Comparison of ENCODE assay signal across 8 cellular contexts in genomic region chr11:68002943-68003845, GRCh38. TPM values are rescaled to one million over a fixed set of nuclear protein-coding genes. Genes with fewer than 3 reads are reported as not detected.
A peak's percentile ranks its signal among the peaks of the same experiment; 100 is the strongest.
DNase-seq lines count a peak whose midpoint lies in the region; ATAC-seq and TF ChIP-seq lines count a peak whose summit lies in the region.

No MANE protein-coding gene starts in this region.

- CTCF ChIA-PET in activated CD8-positive, alpha-beta T cell treated with anti-CD3 and anti-CD28 coated beads, Interleukin-2, amount 10 ng/mL, durations not matched to agents 7 days and 5 days (lab: Charles Lee) = interaction anchor here (0.6 kb wide), 1 partner anchor 9 kb away, joined by 3 read pairs; no protein-coding TSS in a partner anchor

- H3F3A ChIP-seq in GM23248 (ENCODE audit: insufficient read depth) = no peaks in the 10 kb centered on the region; the same call in 1 of the 2 replicates
- peaks cover 9% of the 10 kb centered on the region for H3F3A ChIP-seq in neural progenitor cell (ENCODE audit: low read depth)

- H3K9ac ChIP-seq in GM23248 = peak overlapping the region; percentile 60
- no peak overlapping the region for H3K9ac ChIP-seq in neural progenitor cell

- H4K20me1 ChIP-seq in GM23248 (ENCODE audit: insufficient read depth) (no peaks in the 10 kb centered on the region), neural progenitor cell (ENCODE audit: low read depth) (peaks cover 7% of the 10 kb centered on the region)

- H3K27me3 ChIP-seq in GM23248 (replicated peaks; ENCODE audit: insufficient read depth) (no peaks in the 10 kb centered on the region), neural progenitor cell (peaks cover 29% of the 10 kb centered on the region)

- peaks cover 9% of the 10 kb centered on the region for H3K36me3 Mint-ChIP-seq in activated CD8-positive, alpha-beta T cell treated with anti-CD3 and anti-CD28 coated beads, Interleukin-2, amount 10 ng/mL, durations not matched to agents 7 days and 5 days (ENCODE audit: low read depth)
- H3K36me3 Mint-ChIP-seq in neural progenitor cell = no peaks in the 10 kb centered on the region

- WGBS in GM23248 (ENCODE audit: low coverage in 1 of 2, low lambda C conversion rate in 2 of 2, missing lambda C conversion rate in 2 of 2), 2 experiments = 27 to 56% methylated on average over 22 to 67 of the region's 86 CpGs

- no peaks in the 10 kb centered on the region for H3K9me3 Mint-ChIP-seq in activated CD8-positive, alpha-beta T cell treated with anti-CD3 and anti-CD28 coated beads, Interleukin-2, amount 10 ng/mL, durations not matched to agents 7 days and 5 days (ENCODE audit: insufficient read depth)
- no peaks in the 10 kb centered on the region for H3K9me3 Mint-ChIP-seq in neural progenitor cell

- in situ Hi-C loops in GM23248 (cut with MboI) = no loop called here

- DNase-seq in D341Med (ENCODE audit: low spot score) (peak; percentile 55), GM23248 (peak; percentile 46), NCI-H1105 treated with DMSO at 0.1 percent for 48 hours (lab: John Stamatoyannopoulos, UW) (peak; percentile 35), epithelial cell of proximal tubule (ENCODE audit: low read depth) (no peak), neural progenitor cell (ENCODE audit: low spot score) (peak; percentile 62), ureter (ENCODE audit: low spot score) (peak; percentile 71), NCI-H1048 (lab: John Stamatoyannopoulos, UW) (no peak)
- DNase-seq in activated CD8-positive, alpha-beta T cell treated with anti-CD3 and anti-CD28 coated beads, Interleukin-2, amount 10 ng/mL, durations not matched to agents 7 days and 5 days = peak; percentile 62

- no peak for TF ChIP-seq CTCF in epithelial cell of proximal tubule (conservative IDR thresholded peaks at IDR 0.05; ENCODE audit: low read depth, low read length)
- no peak for TF ChIP-seq CTCF in neural progenitor cell (IDR thresholded peaks at IDR 0.05)

- peak overlapping the region; percentile 63 for H3K27ac Mint-ChIP-seq in activated CD8-positive, alpha-beta T cell treated with anti-CD3 and anti-CD28 coated beads, Interleukin-2, amount 10 ng/mL, durations not matched to agents 7 days and 5 days
- no peak overlapping the region for H3K27ac Mint-ChIP-seq in neural progenitor cell

- POLR2A ChIA-PET in activated CD8-positive, alpha-beta T cell treated with anti-CD3 and anti-CD28 coated beads, Interleukin-2, amount 10 ng/mL, durations not matched to agents 7 days and 5 days (lab: Charles Lee) = no interaction called here

- H3K4me3 Mint-ChIP-seq in activated CD8-positive, alpha-beta T cell treated with anti-CD3 and anti-CD28 coated beads, Interleukin-2, amount 10 ng/mL, durations not matched to agents 7 days and 5 days = peak overlapping the region; percentile 76
- H3K4me3 Mint-ChIP-seq in neural progenitor cell = peak overlapping the region; percentile 85

- H3K4me3 ChIP-seq in GM23248 (peak overlapping the region; percentile 68), epithelial cell of proximal tubule (ENCODE audit: low read depth, low read length) (peak overlapping the region; percentile 65), neural progenitor cell (peak overlapping the region; percentile 72)

- no peaks in the 10 kb centered on the region for H3K27me3 Mint-ChIP-seq in activated CD8-positive, alpha-beta T cell treated with anti-CD3 and anti-CD28 coated beads, Interleukin-2, amount 10 ng/mL, durations not matched to agents 7 days and 5 days (ENCODE audit: low read depth)
- peaks cover 22% of the 10 kb centered on the region for H3K27me3 Mint-ChIP-seq in neural progenitor cell (ENCODE audit: insufficient read depth, low read depth)

- H3K9me2 ChIP-seq in GM23248 (ENCODE audit: insufficient read depth) = no peaks in the 10 kb centered on the region

- no peaks in the 10 kb centered on the region for H3K36me3 ChIP-seq in GM23248 (ENCODE audit: low read depth)
- H3K36me3 ChIP-seq in neural progenitor cell = no peaks in the 10 kb centered on the region

- H3K4me1 ChIP-seq in GM23248 (ENCODE audit: insufficient read depth) (no peaks in the 10 kb centered on the region), neural progenitor cell (no peaks in the 10 kb centered on the region)

- peaks cover 49% of the 10 kb centered on the region for H3K4me1 Mint-ChIP-seq in activated CD8-positive, alpha-beta T cell treated with anti-CD3 and anti-CD28 coated beads, Interleukin-2, amount 10 ng/mL, durations not matched to agents 7 days and 5 days (ENCODE audit: low read depth)
- peaks cover 21% of the 10 kb centered on the region for H3K4me1 Mint-ChIP-seq in neural progenitor cell

- H3K4me2 ChIP-seq in GM23248 (ENCODE audit: unreplicated experiment) (peak overlapping the region; percentile 64), neural progenitor cell (peak overlapping the region; percentile 97)

- H3K27ac ChIP-seq in GM23248 = no peak overlapping the region
- no peak overlapping the region for H3K27ac ChIP-seq in neural progenitor cell

- H3K9me3 ChIP-seq in GM23248 (ENCODE audit: low read depth) (no peaks in the 10 kb centered on the region), neural progenitor cell (ENCODE audit: low read depth) (no peaks in the 10 kb centered on the region)

- H2AFZ ChIP-seq in GM23248 (peak overlapping the region; percentile 69), neural progenitor cell (replicated peaks) (peak overlapping the region; percentile 74)

- peak; percentile 70 for ATAC-seq in activated CD8-positive, alpha-beta T cell treated with anti-CD3 and anti-CD28 coated beads, Interleukin-2, amount 10 ng/mL, durations not matched to agents 7 days and 5 days

- H3K79me2 ChIP-seq in GM23248 (ENCODE audit: insufficient read depth) = no peaks in the 10 kb centered on the region
- H3K79me2 ChIP-seq in neural progenitor cell (ENCODE audit: low read depth) = no peaks in the 10 kb centered on the region

RNA-seq across cellular contexts. Expression of gene UNC93B1, which starts 0.7 kb away (rescaled TPM):
- total RNA-seq in GM23248 (2014; rRNA removed; shearing (Covaris generic)) = 37.7 and 41.1 TPM in 2 replicates
- polyA plus RNA-seq in GM23248 (2016; fragmentation: Nextera tagmentation; extraction: Ambion mirVana) = 20.9 and 24.6 TPM in 2 replicates
- 10 to 100 TPM; 27.8 to 29.8 TPM for total RNA-seq in activated CD8-positive, alpha-beta T cell treated with anti-CD3 and anti-CD28 coated beads, Interleukin-2, amount 10 ng/mL, durations not matched to agents 7 days and 5 days
- total RNA-seq in epithelial cell of proximal tubule (16.3 and 37.4 TPM in 2 replicates), neural progenitor cell (ENCODE audit: low replicate concordance) (8.8 and 11.1 TPM in 2 replicates), ureter (98.3 TPM)

RNA-seq across cellular contexts. Expression of gene ALDH3B1, which starts 6.9 kb away (rescaled TPM):
- total RNA-seq in GM23248 (2014; rRNA removed; shearing (Covaris generic)) = 63.9 and 70.7 TPM in 2 replicates
- polyA plus RNA-seq in GM23248 (2016; fragmentation: Nextera tagmentation; extraction: Ambion mirVana) = 42.7 and 43.4 TPM in 2 replicates
- not detected for total RNA-seq in activated CD8-positive, alpha-beta T cell treated with anti-CD3 and anti-CD28 coated beads, Interleukin-2, amount 10 ng/mL, durations not matched to agents 7 days and 5 days
- total RNA-seq in epithelial cell of proximal tubule (3.9 and 4.4 TPM in 2 replicates), neural progenitor cell (ENCODE audit: low replicate concordance) (0.12 TPM in 1 of 2 replicates, not detected in the other), ureter (25.4 TPM)

RNA-seq across cellular contexts. Expression of gene NDUFS8, which starts 27.3 kb away (rescaled TPM):
- 114 and 117 TPM in 2 replicates for total RNA-seq in GM23248 (2014; rRNA removed; shearing (Covaris generic))
- polyA plus RNA-seq in GM23248 (2016; fragmentation: Nextera tagmentation; extraction: Ambion mirVana) = 219 and 230 TPM in 2 replicates
- total RNA-seq in activated CD8-positive, alpha-beta T cell treated with anti-CD3 and anti-CD28 coated beads, Interleukin-2, amount 10 ng/mL, durations not matched to agents 7 days and 5 days = 100 to 1,000 TPM; 146 to 163 TPM
- total RNA-seq in epithelial cell of proximal tubule = 240 and 345 TPM in 2 replicates
- 46.7 and 149 TPM in 2 replicates for total RNA-seq in neural progenitor cell (ENCODE audit: low replicate concordance)
- total RNA-seq in ureter = 172 TPM

RNA-seq across cellular contexts. Expression of gene TCIRG1, which starts 35.6 kb away (rescaled TPM):
- total RNA-seq in GM23248 (2014; rRNA removed; shearing (Covaris generic)) = 118 and 146 TPM in 2 replicates
- 65.8 and 75.9 TPM in 2 replicates for polyA plus RNA-seq in GM23248 (2016; fragmentation: Nextera tagmentation; extraction: Ambion mirVana)
- total RNA-seq in activated CD8-positive, alpha-beta T cell treated with anti-CD3 and anti-CD28 coated beads, Interleukin-2, amount 10 ng/mL, durations not matched to agents 7 days and 5 days = 100 to 1,000 TPM; 238 to 263 TPM
- 100 and 156 TPM in 2 replicates for total RNA-seq in epithelial cell of proximal tubule
- 10.7 and 19.4 TPM in 2 replicates for total RNA-seq in neural progenitor cell (ENCODE audit: low replicate concordance)
- total RNA-seq in ureter = 134 TPM

Comparison
In these comparisons a context has a peak if more than half of its experiments do, and no peak if none do; other contexts are left out.
1. DNase-seq: peak in D341Med (single experiment), GM23248 (single experiment), NCI-H1105 treated with DMSO at 0.1 percent for 48 hours (single experiment), activated CD8-positive, alpha-beta T cell treated with anti-CD3 and anti-CD28 coated beads, Interleukin-2, amount 10 ng/mL, durations not matched to agents 7 days and 5 days (single experiment), neural progenitor cell (single experiment) and ureter (single experiment); none in epithelial cell of proximal tubule (single experiment) and NCI-H1048 (single experiment).
2. Peak in every context shown above with its lines, with median percentiles within 50 percentile points of each other: H3K4me3 ChIP-seq.